Comparison of ENCODE assay signal across 23 cellular contexts in genomic region chr20:59596690-59597089, GRCh38. TPM values are rescaled to one million over a fixed set of nuclear protein-coding genes. Genes with fewer than 3 reads are reported as not detected.
A peak's percentile ranks its signal among the peaks of the same experiment; 100 is the strongest.
DNase-seq lines count a peak whose midpoint lies in the region; ATAC-seq lines count a peak whose summit lies in the region.
"Had no signal": no experiment of that assay in that cellular context is flagged by ENCODE, and none has a peak within 500 bp of the region (broad histone marks: within the 10 kb centered on the region; RNA-seq: fewer than 3 reads in every experiment).

No MANE protein-coding gene starts in this region.

- ATAC-seq in GM21786 (IDR thresholded peaks at IDR 0.05; ENCODE audit: unreplicated experiment), result no peak
- ATAC-seq: A549, PC-3 had no signal

- peaks cover 0 to 67% (median 0%) of the 10 kb centered on the region in 11 experiments; a peak in 4 of 22 replicates for H3K27me3 ChIP-seq in BLaER1 treated with 17β-estradiol and CSF1 and Interleukin-3, amounts not matched to agents 10 nM and 100 nM

- peaks cover 0 to 41% (median 0%) of the 10 kb centered on the region in 11 experiments; a peak in 6 of 22 replicates for H4K20me1 ChIP-seq in BLaER1 treated with 17β-estradiol and CSF1 and Interleukin-3, amounts not matched to agents 10 nM and 100 nM

- peak overlapping the region; percentile 44 to 99 (median 94) for H3K4me2 ChIP-seq in BLaER1 treated with 17β-estradiol and CSF1 and Interleukin-3, amounts not matched to agents 10 nM and 100 nM
- H3K4me2 ChIP-seq: A549 had no signal

- peak overlapping the region in 7 of 11 experiments; percentile 40 to 85 (median 76); a peak in 13 of 22 replicates for H3K27ac ChIP-seq in BLaER1 treated with 17β-estradiol and CSF1 and Interleukin-3, amounts not matched to agents 10 nM and 100 nM
- peak overlapping the region; percentile 97 for H3K27ac ChIP-seq in KOPT-K1 (ENCODE audit: low read depth, low read length, poor library complexity, severe bottlenecking)
- H3K27ac ChIP-seq: A549, GM23248 had no signal

- peak overlapping the region in 7 of 11 experiments; percentile 23 to 70 (median 64); a peak in 12 of 22 replicates for H3K9ac ChIP-seq in BLaER1 treated with 17β-estradiol and CSF1 and Interleukin-3, amounts not matched to agents 10 nM and 100 nM
- H3K9ac ChIP-seq: GM23248 had no signal

- intact Hi-C loops in posterior vena cava (cut with DNase I), result loop anchor here in 1 of 2 donors (5.0 kb wide), 1 partner anchor 156 kb away; no protein-coding TSS in a partner anchor

- peak overlapping the region in 3 of 10 experiments; percentile 35 to 41 (median 36); a peak in 5 of 20 replicates for H3K4me3 ChIP-seq in BLaER1 treated with 17β-estradiol and CSF1 and Interleukin-3, amounts not matched to agents 10 nM and 100 nM
- H3K4me3 ChIP-seq: A549, GM23248 had no signal

- DNase-seq in cerebellar cortex (ENCODE audit: low spot score) (peak; percentile 69), posterior vena cava (ENCODE audit: low spot score) (peak; percentile 14), OCI-M2 (lab: John Stamatoyannopoulos, UW; ENCODE audit: unreplicated experiment) (no peak), foreskin melanocyte (no peak)
- DNase-seq: CD8-positive, alpha-beta memory T cell; DMS 273 treated with DMSO at 0.1 percent for 48 hours; DMS79 treated with DMSO at 0.1 percent for 48 hours; GM23248; H7; KBM-7; MM.1S; NCI-H1048; NCI-H1694; NCI-H2029 treated with DMSO at 0.1 percent for 48 hours; NCI-H510A; NCI-H774; PC-3; SHP77 treated with DMSO at 0.1 percent for 48 hours; T-helper 1 cell had no signal

- H3K4me1 ChIP-seq in BLaER1 treated with 17β-estradiol and CSF1 and Interleukin-3, amounts not matched to agents 10 nM and 100 nM, result peaks cover 54 to 100% (median 92%) of the 10 kb centered on the region in 10 experiments
- H3K4me1 ChIP-seq: A549 had no signal

- H3K36me3 ChIP-seq in BLaER1 treated with 17β-estradiol and CSF1 and Interleukin-3, amounts not matched to agents 10 nM and 100 nM, result peaks cover 0 to 53% (median 10%) of the 10 kb centered on the region in 11 experiments; a peak in 10 of 22 replicates
- no peaks in the 10 kb centered on the region for H3K36me3 ChIP-seq in KOPT-K1 (ENCODE audit: insufficient read depth, low read length)

- H3K9me3 ChIP-seq in BLaER1 treated with 17β-estradiol and CSF1 and Interleukin-3, amounts not matched to agents 10 nM and 100 nM (replicated peaks in 1 of 11), result peaks cover 9 to 23% (median 14%) of the 10 kb centered on the region in 11 experiments; a peak in 21 of 22 replicates
- H3K9me3 ChIP-seq in KOPT-K1 (ENCODE audit: insufficient read depth, low read length, poor library complexity, severe bottlenecking), result peaks cover 3% of the 10 kb centered on the region
- H3K9me3 ChIP-seq: A549 had no signal

RNA-seq across cellular contexts. Expression of gene PHACTR3, which starts 7.7 kb away (rescaled TPM):
- total RNA-seq in posterior vena cava, result under 1 TPM; 0.19 to 0.43 TPM
- total RNA-seq: CD8-positive, alpha-beta memory T cell; GM23248 had no signal

Comparison
In these comparisons a context has a peak if more than half of its experiments do, and no peak if none do; other contexts are left out.
1. DNase-seq: peak in cerebellar cortex (single experiment) and posterior vena cava (single experiment); none in OCI-M2 (single experiment) and foreskin melanocyte (single experiment).